In the genomic region with DNA sequence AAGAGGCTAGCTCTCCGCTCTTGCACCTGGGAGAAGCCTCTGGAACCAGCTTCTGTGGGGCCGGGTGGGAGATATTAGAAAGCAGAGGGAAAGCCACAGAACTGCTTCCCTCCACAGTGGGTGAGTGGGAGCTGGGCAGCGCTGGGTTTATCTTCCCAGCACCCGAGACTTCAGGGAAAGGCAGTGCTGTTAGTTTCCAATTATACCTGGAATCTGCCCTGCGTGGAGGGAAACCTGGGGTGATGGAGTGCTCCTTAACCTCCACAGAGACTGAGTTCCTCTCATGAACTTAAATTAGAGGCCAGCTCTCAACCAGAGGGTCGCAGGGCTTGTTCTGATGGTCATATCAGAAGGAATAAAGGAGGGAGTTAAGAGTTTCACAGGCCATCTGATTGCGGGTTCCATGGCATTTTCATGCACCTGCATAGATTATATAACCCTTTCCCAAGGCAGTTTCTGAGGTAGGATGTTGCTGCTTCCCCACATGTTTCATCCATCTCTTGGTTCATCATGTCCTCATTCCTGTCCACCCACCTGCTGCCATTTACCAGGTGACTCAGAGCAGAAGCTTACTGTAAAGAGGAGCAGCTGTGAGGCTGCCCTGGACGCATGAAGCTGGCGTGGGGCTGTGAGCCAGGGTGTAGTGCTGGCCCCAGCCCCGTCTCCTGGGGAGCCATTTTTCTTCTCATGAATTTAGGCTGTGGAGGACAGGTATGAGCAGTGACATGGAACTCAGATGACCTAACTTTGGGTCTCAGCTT, we compare ENCODE assay signal across 30 cellular contexts. TPM values are rescaled to one million over a fixed set of nuclear protein-coding genes. Genes with fewer than 3 reads are reported as not detected.
DNase-seq lines count a peak whose midpoint lies in the region; FAIRE-seq lines count a peak whose summit lies in the region.
"Had no signal": no experiment of that assay in that cellular context is flagged by ENCODE, and none has a peak within 500 bp of the region (broad histone marks: within the 10 kb centered on the region; RNA-seq: fewer than 3 reads in every experiment).

No MANE protein-coding gene starts in this region.

- no peaks in the 10 kb centered on the region for H3K36me3 ChIP-seq in trophoblast cell (ENCODE audit: control insufficient read depth in 1 of 2, insufficient read depth in 2 of 2, low read length in 2 of 2)
- H3K36me3 ChIP-seq: ascending aorta, thyroid gland had no signal

- no peak overlapping the region for H2AFZ ChIP-seq in trophoblast cell (ENCODE audit: insufficient read depth, low read length, poor library complexity)

- H4K12ac ChIP-seq in trophoblast cell (ENCODE audit: low read depth, low read length), result no peak overlapping the region

- H2BK12ac ChIP-seq in trophoblast cell (ENCODE audit: low read length), result no peak overlapping the region

- WGBS in trophoblast cell (ENCODE audit: extremely low coverage, insufficient coverage, insufficient read length), result no CpG with 5 or more reads among the region's 10 CpGs

- H3K79me1 ChIP-seq in trophoblast cell (ENCODE audit: low read length), result no peaks in the 10 kb centered on the region

- no peaks in the 10 kb centered on the region for H3K27me3 ChIP-seq in trophoblast cell (ENCODE audit: insufficient read depth, low read length)
- H3K27me3 ChIP-seq: ascending aorta, Peyer's patch, thyroid gland had no signal

- FAIRE-seq in urothelium cell line (lab: Jason Lieb, UNC), result no peak
- FAIRE-seq: G401.6, islet of Langerhans, small intestine had no signal

- H3K9ac ChIP-seq in trophoblast cell (ENCODE audit: low read length), result no peak overlapping the region

- no peak overlapping the region for H3K18ac ChIP-seq in trophoblast cell (ENCODE audit: low read length)

- H2BK120ac ChIP-seq in trophoblast cell (ENCODE audit: insufficient read depth, low read length, poor library complexity), result no peak overlapping the region

- H3K4me2 ChIP-seq in trophoblast cell (ENCODE audit: low read length), result no peak overlapping the region

- no peak overlapping the region for H4K8ac ChIP-seq in trophoblast cell (ENCODE audit: low read depth, low read length)

- H3K14ac ChIP-seq in trophoblast cell (ENCODE audit: low read length), result no peak overlapping the region

- no peak overlapping the region for H4K91ac ChIP-seq in trophoblast cell (ENCODE audit: low read depth, low read length)

- H3K79me2 ChIP-seq in trophoblast cell (ENCODE audit: control insufficient read depth, insufficient read depth, low read length, poor library complexity), result no peaks in the 10 kb centered on the region

- H3K23ac ChIP-seq in trophoblast cell (ENCODE audit: low read length), result no peak overlapping the region

- H3K4me3 ChIP-seq in trophoblast cell (ENCODE audit: low read depth, low read length), result no peak overlapping the region
- H3K4me3 ChIP-seq: ascending aorta, Peyer's patch, thyroid gland had no signal

- H2BK5ac ChIP-seq in trophoblast cell (ENCODE audit: low read depth, low read length, poor library complexity), result no peak overlapping the region

- H3K4me1 ChIP-seq in trophoblast cell (ENCODE audit: control insufficient read depth in 1 of 2, insufficient read depth in 2 of 2, low read length in 2 of 2), result peaks cover 15% of the 10 kb centered on the region in 2 experiments
- H3K4me1 ChIP-seq: ascending aorta, Peyer's patch, thyroid gland had no signal

- no peak overlapping the region for H2AK5ac ChIP-seq in trophoblast cell (ENCODE audit: low read length)

- H3K27ac ChIP-seq in epithelial cell of prostate, result peak overlapping the region; percentile 44
- no peak overlapping the region for H3K27ac ChIP-seq in trophoblast cell (ENCODE audit: low read depth, low read length)
- H3K27ac ChIP-seq: ascending aorta, Peyer's patch, thyroid gland had no signal

- H3K9me3 ChIP-seq in trophoblast cell (ENCODE audit: insufficient read depth, low read depth, low read length), result no peaks in the 10 kb centered on the region
- H3K9me3 ChIP-seq: ascending aorta, Peyer's patch, thyroid gland had no signal

- DNase-seq in NCI-H510A treated with DMSO at 0.1 percent for 48 hours (lab: John Stamatoyannopoulos, UW) (peak; percentile 16), NCI-H510A (lab: John Stamatoyannopoulos, UW) (no peak), NCI-H69 (lab: John Stamatoyannopoulos, UW) (peak; percentile 45), epithelial cell of prostate (ENCODE audit: low read depth, low spot score) (peak; percentile 39), trophoblast cell (peak; percentile 40 to 52), urothelium cell line (ENCODE audit: low spot score) (no peak), NCI-H1048 (lab: John Stamatoyannopoulos, UW) (no peak), HUDEP-2 (lab: John Stamatoyannopoulos, UW; ENCODE audit: unreplicated experiment in 76 of 76) (no peak)
- DNase-seq: 8988T; activated CD4-positive, alpha-beta T cell treated with anti-CD3 and anti-CD28 coated beads for 1 hour; activated CD8-positive, alpha-beta T cell treated with anti-CD3 and anti-CD28 coated beads for 36 hours; activated effector memory CD4-positive, alpha-beta T cell treated with Interleukin-2 at 50 U/mL for 16 hours; CD8-positive, alpha-beta T cell; central memory CD4-positive, alpha-beta T cell; DMS153; endodermal cell; KG1; left ventricle myocardium superior; naive thymus-derived CD4-positive, alpha-beta T cell; NCI-H1436 treated with DMSO at 0.1 percent for 48 hours; NCI-H526 treated with DMSO at 0.1 percent for 48 hours; Peyer's patch; retina; small intestine; stimulated activated CD8-positive, alpha-beta memory T cell treated with anti-CD3 and anti-CD28 coated beads, Interleukin-4, amount 100 ng/mL, for 48 hours; stimulated activated naive CD8-positive, alpha-beta T cell treated with anti-CD3 and anti-CD28 coated beads, Interleukin-15, amount 100 ng/mL, for 72 hours; thyroid gland had no signal

- no peak overlapping the region for H3K4ac ChIP-seq in trophoblast cell (ENCODE audit: low read depth, low read length)

RNA-seq across cellular contexts. Expression of gene CA12, which starts 42.5 kb away (rescaled TPM):
- polyA plus RNA-seq in trophoblast cell (2013), result 3.5 and 3.7 TPM in 2 replicates
- polyA plus RNA-seq: naive thymus-derived CD4-positive, alpha-beta T cell had no signal

Comparison
In these comparisons a context has a peak if more than half of its experiments do, and no peak if none do; other contexts are left out.
1. DNase-seq: peak in NCI-H510A treated with DMSO at 0.1 percent for 48 hours (single experiment), NCI-H69 (single experiment), epithelial cell of prostate (single experiment) and trophoblast cell (2 of 2); none in NCI-H510A (single experiment), urothelium cell line (single experiment), NCI-H1048 (single experiment) and HUDEP-2 (0 of 76).